8 cellular contexts compared by ENCODE assay signal in genomic region chr1:11012260-11013159, GRCh38. TPM values are rescaled to one million over a fixed set of nuclear protein-coding genes. Genes with fewer than 3 reads are reported as not detected.
DNase-seq lines count a peak whose midpoint lies in the region; ATAC-seq and TF ChIP-seq lines count a peak whose summit lies in the region.

TSS of gene TARDBP (plus strand) at chr1:11012654. CDS start at chr1:11013728, 1,074 bp downstream.

- H2AFZ ChIP-seq in osteoblast (ENCODE audit: low read length) = peak within 1 kb of the TSS; percentile 99

- H3K4me2 ChIP-seq in osteoblast (ENCODE audit: insufficient read depth, low read length) = peak within 1 kb of the TSS; percentile 87

- H3K4me1 ChIP-seq in osteoblast (ENCODE audit: insufficient read depth, low read length) (peaks cover 14% of the 10 kb centered on the region), testis (peaks cover 16% of the 10 kb centered on the region)

- 1% methylated on average over 23 to 76 of the region's 94 CpGs for WGBS in testis, 2 donors

- peaks cover 45% of the 10 kb centered on the region for H3K79me2 ChIP-seq in osteoblast (ENCODE audit: insufficient read depth, low read length)

- H4K20me1 ChIP-seq in osteoblast (ENCODE audit: insufficient read depth, low read length) = peaks cover 33% of the 10 kb centered on the region

- H3K27ac ChIP-seq in osteoblast (ENCODE audit: low read depth, low read length) (peak within 1 kb of the TSS; percentile 100), testis (peak within 1 kb of the TSS; percentile 97 to 99)

- H3K36me3 ChIP-seq in osteoblast (ENCODE audit: insufficient read depth, low read length) = peaks cover 37% of the 10 kb centered on the region
- H3K36me3 ChIP-seq in testis (ENCODE audit: low read depth, missing control alignments) = no peaks in the 10 kb centered on the region

- H3K9me3 ChIP-seq in osteoblast (ENCODE audit: low read depth, low read length) = no peaks in the 10 kb centered on the region
- no peaks in the 10 kb centered on the region for H3K9me3 ChIP-seq in testis

- peak; percentile 82 for TF ChIP-seq POLR2A in testis (IDR thresholded peaks at IDR 0.05)

- no peak for TF ChIP-seq CTCF in GM10266 (IDR thresholded peaks at IDR 0.05; ENCODE audit: control insufficient read depth, insufficient read depth, low read depth, missing control alignments)
- TF ChIP-seq CTCF in osteoblast (IDR thresholded peaks at IDR 0.05; ENCODE audit: extremely low read depth, low read depth, low read length) = no peak
- peak in 1 of 3 experiments; percentile 12 for TF ChIP-seq CTCF in testis (IDR thresholded peaks at IDR 0.05)

- intact Hi-C loops in testis (cut with DNase I; ENCODE audit: low total_unique reads) = no loop called here

- H3K4me3 ChIP-seq in osteoblast (ENCODE audit: insufficient read depth, low read length) (peak within 1 kb of the TSS; percentile 99), testis (peak within 1 kb of the TSS; percentile 100)

- peaks cover 19 to 27% of the 10 kb centered on the region in 2 donors for H3K36me3 Mint-ChIP-seq in activated naive CD4-positive, alpha-beta T cell treated with anti-CD3 and anti-CD28 coated beads, Interleukin-2, amount 50 U/mL, for 72 hours

- no peaks in the 10 kb centered on the region for H3K9me3 Mint-ChIP-seq in activated naive CD4-positive, alpha-beta T cell treated with anti-CD3 and anti-CD28 coated beads, Interleukin-2, amount 50 U/mL, for 72 hours

- peak; percentile 79 for ATAC-seq in HG02610 (IDR thresholded peaks at IDR 0.05; ENCODE audit: unreplicated experiment)
- peak; percentile 91 to 92 for ATAC-seq in activated naive CD4-positive, alpha-beta T cell treated with anti-CD3 and anti-CD28 coated beads, Interleukin-2, amount 50 U/mL, for 72 hours

- DNase-seq in GM10266 (ENCODE audit: extremely low spot score) (peak; percentile 96), NCI-H1092 (lab: John Stamatoyannopoulos, UW) (peak; percentile 92), SKM-1 (lab: John Stamatoyannopoulos, UW; ENCODE audit: unreplicated experiment) (peak; percentile 72), glomerular visceral epithelial cell (ENCODE audit: extremely low spot score) (peak; percentile 92), osteoblast (ENCODE audit: insufficient read length, low spot score, missing footprints) (peak; percentile 99), testis (peak; percentile 93)
- peak; percentile 90 to 94 for DNase-seq in activated naive CD4-positive, alpha-beta T cell treated with anti-CD3 and anti-CD28 coated beads, Interleukin-2, amount 50 U/mL, for 72 hours (ENCODE audit: low spot score in 2 of 2)

- H3K27me3 ChIP-seq in osteoblast (ENCODE audit: insufficient read depth, low read length) (no peaks in the 10 kb centered on the region), testis (no peaks in the 10 kb centered on the region)

- H3K27ac Mint-ChIP-seq in activated naive CD4-positive, alpha-beta T cell treated with anti-CD3 and anti-CD28 coated beads, Interleukin-2, amount 50 U/mL, for 72 hours = peak within 1 kb of the TSS; percentile 98 to 100

RNA-seq across cellular contexts. Expression of gene TARDBP, which starts in this region (rescaled TPM):
- total RNA-seq in activated naive CD4-positive, alpha-beta T cell treated with anti-CD3 and anti-CD28 coated beads, Interleukin-2, amount 50 U/mL, for 72 hours = 100 to 1,000 TPM; 132 to 168 TPM
- total RNA-seq in osteoblast (70.4 and 71.7 TPM in 2 replicates), testis (100 to 1,000 TPM; 185 to 207 TPM)
- 142 TPM for polyA plus RNA-seq in testis (ENCODE audit: insufficient read depth, low read depth, low replicate concordance)

Comparison
In these comparisons a context has a peak if more than half of its experiments do, and no peak if none do; other contexts are left out.
1. Peak in every context shown above with its lines: DNase-seq, ATAC-seq, H3K4me3 ChIP-seq and H3K27ac ChIP-seq.